In genomic region chr7:6259257-6259656, GRCh38 we compare ENCODE assay signal across 2 cellular contexts.
TF ChIP-seq lines count a peak whose summit lies in the region.

No MANE protein-coding gene starts in this region.

TF ChIP-seq in IMR-90, 13 proteins besides CTCF, POLR2A, EP300 and RAD21:
- TF ChIP-seq MXI1 (IDR thresholded peaks at IDR 0.05; ENCODE audit: borderline replicate concordance, low read depth, low read length) (no peak), CEBPB (IDR thresholded peaks at IDR 0.05; ENCODE audit: low read depth, low read length) (no peak), SMC3 (IDR thresholded peaks at IDR 0.05; ENCODE audit: low read depth, low read length) (no peak), CHD1 (IDR thresholded peaks at IDR 0.05; ENCODE audit: low read depth, low read length) (no peak)
TF ChIP-seq in IMR-90: peak in this region for 0.

TF ChIP-seq in GM12878, 131 proteins besides CTCF, POLR2A, EP300 and RAD21:
- no peak for TF ChIP-seq ZBTB11 (CRISPR knock-in tag; IDR thresholded peaks at IDR 0.05)
